3 cellular contexts compared by ENCODE assay signal in the genomic region with DNA sequence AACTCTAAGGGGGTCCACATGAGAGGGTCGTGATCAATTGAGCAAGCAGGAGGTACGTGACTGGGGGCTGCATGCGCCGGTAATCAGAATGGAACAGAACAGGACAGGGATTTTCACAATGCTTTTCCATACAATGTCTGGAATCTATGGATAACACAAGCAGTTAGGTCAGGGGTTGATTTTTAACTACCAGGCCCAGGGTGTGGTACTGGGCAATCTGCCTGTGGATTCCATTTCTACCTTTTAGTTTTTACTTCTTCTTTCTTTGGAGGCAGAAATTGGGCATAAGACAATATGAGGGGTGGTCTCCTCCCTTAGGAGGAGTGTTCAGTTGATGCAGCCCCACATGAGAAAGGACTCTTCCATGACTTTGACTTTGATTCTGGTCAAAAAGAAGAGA. TPM values are rescaled to one million over a fixed set of nuclear protein-coding genes. Genes with fewer than 3 reads are reported as not detected.
"Had no signal": no experiment of that assay in that cellular context is flagged by ENCODE, and none has a peak within 500 bp of the region (broad histone marks: within the 10 kb centered on the region; RNA-seq: fewer than 3 reads in every experiment).

No MANE protein-coding gene starts in this region.

RNA-seq across cellular contexts. Expression of gene LGI2, which starts 52.7 kb away (rescaled TPM):
- total RNA-seq: LHCN-M2, MCF 10A, NCI-H460 had no signal
